44 cellular contexts compared by ENCODE assay signal in genomic region chr6:25951296-25952032, GRCh38. TPM values are rescaled to one million over a fixed set of nuclear protein-coding genes. Genes with fewer than 3 reads are reported as not detected.
"Had no signal": no experiment of that assay in that cellular context is flagged by ENCODE, and none has a peak within 500 bp of the region (broad histone marks: within the 10 kb centered on the region; RNA-seq: fewer than 3 reads in every experiment).

No MANE protein-coding gene starts in this region.

- H3K9me3 Mint-ChIP-seq: activated T-cell treated with anti-CD3 and anti-CD28 coated beads, Interleukin-2, amount 50 U/mL, for 24 hours; activated T-helper 17 cell treated with anti-CD3 and anti-CD28 coated beads, Interleukin-2, amount 50 U/mL, for 72 hours; activated T-helper 2 cell treated with anti-CD3 and anti-CD28 coated beads, Interferon-gamma antibody, Interleukin-2, Interleukin-4, amounts not matched to agents 10 μg/mL and 5 μg/mL and 100 μg/mL, durations not matched to agents 14 hours and 24 hours and 36 hours; central memory CD8-positive, alpha-beta T cell had no signal

- H3K4me3 ChIP-seq: adrenal gland, ascending aorta, body of pancreas, breast epithelium, cardiac muscle cell had no signal

- H3K4me1 ChIP-seq: adrenal gland, ascending aorta, body of pancreas, breast epithelium had no signal

- H3K9me3 ChIP-seq: adrenal gland, ascending aorta, body of pancreas, breast epithelium had no signal

- H3K27ac Mint-ChIP-seq: activated naive CD4-positive, alpha-beta T cell treated with anti-CD3 and anti-CD28 coated beads for 36 hours; activated naive CD4-positive, alpha-beta T cell treated with anti-CD3 and anti-CD28 coated beads, Interleukin-2, amount 10 ng/mL, durations not matched to agents 7 days and 5 days; activated naive CD4-positive, alpha-beta T cell treated with anti-CD3 and anti-CD28 coated beads, Interleukin-2, amount 50 U/mL, for 24 hours; activated naive CD8-positive, alpha-beta T cell; activated naive CD8-positive, alpha-beta T cell treated with anti-CD3 and anti-CD28 coated beads for 36 hours; activated naive CD8-positive, alpha-beta T cell treated with anti-CD3 and anti-CD28 coated beads, Interleukin-2, amount 10 ng/mL, durations not matched to agents 7 days and 5 days; activated naive CD8-positive, alpha-beta T cell treated with anti-CD3 and anti-CD28 coated beads, Interleukin-2, amount 50 U/mL, for 24 hours; activated T-cell treated with anti-CD3 and anti-CD28 coated beads, Interleukin-2, amount 50 U/mL, for 24 hours; activated T-cell treated with anti-CD3 and anti-CD28 coated beads, Interleukin-2, amount 50 U/mL, for 72 hours; activated T-helper 1 cell treated with anti-CD3 and anti-CD28 coated beads, Interleukin-12 subunit alpha, Interleukin-12 subunit beta, Interleukin-2, Interleukin-4 antibody, amounts not matched to agents 30 ng/mL and 10 ng/mL and 1 ng/mL, durations not matched to agents 14 hours and 24 hours and 36 hours; activated T-helper 17 cell treated with anti-CD3 and anti-CD28 coated beads, Interleukin-2, amount 50 U/mL, for 72 hours; activated T-helper 2 cell treated with anti-CD3 and anti-CD28 coated beads, Interferon-gamma antibody, Interleukin-2, Interleukin-4, amounts not matched to agents 10 μg/mL and 5 μg/mL and 100 μg/mL, durations not matched to agents 14 hours and 24 hours and 36 hours; brain had no signal

- H3K36me3 Mint-ChIP-seq: activated naive CD4-positive, alpha-beta T cell treated with anti-CD3 and anti-CD28 coated beads, Interleukin-2, amount 10 ng/mL, durations not matched to agents 7 days and 5 days; activated naive CD8-positive, alpha-beta T cell treated with anti-CD3 and anti-CD28 coated beads for 36 hours; activated naive CD8-positive, alpha-beta T cell treated with anti-CD3 and anti-CD28 coated beads, Interleukin-2, amount 10 ng/mL, durations not matched to agents 7 days and 5 days; brain had no signal

- H3K27me3 ChIP-seq: ascending aorta, body of pancreas, brain microvascular endothelial cell, breast epithelium, cardiac muscle cell had no signal

- H3K36me3 ChIP-seq: adrenal gland, ascending aorta, brain microvascular endothelial cell, breast epithelium, cardiac muscle cell had no signal

- ATAC-seq: activated naive CD4-positive, alpha-beta T cell treated with anti-CD3 and anti-CD28 coated beads, Interleukin-2, amount 50 U/mL, for 72 hours; activated naive CD8-positive, alpha-beta T cell treated with anti-CD3 and anti-CD28 coated beads, Interleukin-2, amount 50 U/mL, for 24 hours; activated T-cell treated with anti-CD3 and anti-CD28 coated beads, Interleukin-2, amount 50 U/mL, for 4 hours; activated T-cell treated with anti-CD3 and anti-CD28 coated beads, Interleukin-2, amount 50 U/mL, for 72 hours; activated T-helper 17 cell treated with anti-CD3 and anti-CD28 coated beads, Interleukin-2, amount 50 U/mL, for 72 hours; body of pancreas had no signal

- H3K27me3 Mint-ChIP-seq: activated naive CD8-positive, alpha-beta T cell treated with anti-CD3 and anti-CD28 coated beads for 36 hours; activated T-cell treated with anti-CD3 and anti-CD28 coated beads, Interleukin-2, amount 50 U/mL, for 24 hours; activated T-helper 17 cell treated with anti-CD3 and anti-CD28 coated beads, Interleukin-2, amount 50 U/mL, for 72 hours had no signal

- H3K4me1 Mint-ChIP-seq: activated naive CD8-positive, alpha-beta T cell treated with anti-CD3 and anti-CD28 coated beads for 36 hours; brain had no signal

- DNase-seq: activated effector memory CD4-positive, alpha-beta T cell treated with anti-CD3 and anti-CD28 coated beads, Interleukin-2, amount 50 U/mL, for 16 hours; activated effector memory CD4-positive, alpha-beta T cell treated with Interleukin-2 at 50 U/mL for 16 hours; activated gamma-delta T cell; activated gamma-delta T cell treated with Interleukin-2 at 50 U/mL for 16 hours; activated naive CD4-positive, alpha-beta T cell; activated naive CD4-positive, alpha-beta T cell treated with anti-CD3 and anti-CD28 coated beads for 36 hours; activated naive CD4-positive, alpha-beta T cell treated with anti-CD3 and anti-CD28 coated beads, Interleukin-2, amount 10 ng/mL, durations not matched to agents 7 days and 5 days; activated naive CD4-positive, alpha-beta T cell treated with anti-CD3 and anti-CD28 coated beads, Interleukin-2, amount 50 U/mL, for 16 hours; activated naive CD4-positive, alpha-beta T cell treated with Interleukin-2 at 50 U/mL for 16 hours; activated naive CD8-positive, alpha-beta T cell treated with anti-CD3 and anti-CD28 coated beads for 36 hours; activated naive CD8-positive, alpha-beta T cell treated with anti-CD3 and anti-CD28 coated beads, Interleukin-2, amount 10 ng/mL, durations not matched to agents 7 days and 5 days; activated naive CD8-positive, alpha-beta T cell treated with anti-CD3 and anti-CD28 coated beads, Interleukin-2, amount 50 U/mL, for 24 hours; activated T-cell treated with anti-CD3 and anti-CD28 coated beads, Interleukin-2, amount 50 U/mL, for 1 hour; activated T-cell treated with anti-CD3 and anti-CD28 coated beads, Interleukin-2, amount 50 U/mL, for 24 hours; activated T-cell treated with anti-CD3 and anti-CD28 coated beads, Interleukin-2, amount 50 U/mL, for 4 hours; activated T-cell treated with anti-CD3 and anti-CD28 coated beads, Interleukin-2, amount 50 U/mL, for 48 hours; activated T-cell treated with anti-CD3 and anti-CD28 coated beads, Interleukin-2, amount 50 U/mL, for 72 hours; adrenal gland; amniotic stem cell; amygdala; anterior cingulate cortex; aorta; body of pancreas; brain microvascular endothelial cell; caudate nucleus; central memory CD4-positive, alpha-beta T cell; cerebellar nuclear complex had no signal

- H3K27ac ChIP-seq: adrenal gland, ascending aorta, body of pancreas, brain microvascular endothelial cell, breast epithelium, cardiac muscle cell had no signal

- H3K4me3 Mint-ChIP-seq: activated naive CD4-positive, alpha-beta T cell treated with anti-CD3 and anti-CD28 coated beads for 36 hours; activated naive CD4-positive, alpha-beta T cell treated with anti-CD3 and anti-CD28 coated beads, Interleukin-2, amount 10 ng/mL, durations not matched to agents 7 days and 5 days; activated naive CD4-positive, alpha-beta T cell treated with anti-CD3 and anti-CD28 coated beads, Interleukin-2, amount 50 U/mL, for 24 hours; activated naive CD8-positive, alpha-beta T cell; activated naive CD8-positive, alpha-beta T cell treated with anti-CD3 and anti-CD28 coated beads for 36 hours; activated naive CD8-positive, alpha-beta T cell treated with anti-CD3 and anti-CD28 coated beads, Interleukin-2, amount 10 ng/mL, durations not matched to agents 7 days and 5 days; activated naive CD8-positive, alpha-beta T cell treated with anti-CD3 and anti-CD28 coated beads, Interleukin-2, amount 50 U/mL, for 24 hours; activated T-cell treated with anti-CD3 and anti-CD28 coated beads, Interleukin-2, amount 50 U/mL, for 24 hours; activated T-cell treated with anti-CD3 and anti-CD28 coated beads, Interleukin-2, amount 50 U/mL, for 4 hours; activated T-cell treated with anti-CD3 and anti-CD28 coated beads, Interleukin-2, amount 50 U/mL, for 72 hours; activated T-helper 1 cell treated with anti-CD3 and anti-CD28 coated beads, Interleukin-12 subunit alpha, Interleukin-12 subunit beta, Interleukin-2, Interleukin-4 antibody, amounts not matched to agents 30 ng/mL and 10 ng/mL and 1 ng/mL, durations not matched to agents 14 hours and 24 hours and 36 hours; activated T-helper 17 cell treated with anti-CD3 and anti-CD28 coated beads, Interleukin-2, amount 50 U/mL, for 72 hours; brain; central memory CD8-positive, alpha-beta T cell had no signal

RNA-seq across cellular contexts. Expression of gene SLC17A2, which starts 21.0 kb away (rescaled TPM):
- total RNA-seq: activated naive CD8-positive, alpha-beta T cell treated with anti-CD3 and anti-CD28 coated beads for 36 hours; activated naive CD8-positive, alpha-beta T cell treated with anti-CD3 and anti-CD28 coated beads, Interleukin-2, amount 10 ng/mL, durations not matched to agents 7 days and 5 days; activated T-cell treated with anti-CD3 and anti-CD28 coated beads, Interleukin-2, amount 50 U/mL, for 72 hours; activated T-helper 17 cell treated with anti-CD3 and anti-CD28 coated beads, Interleukin-2, amount 50 U/mL, for 72 hours; adrenal gland; aorta; ascending aorta; astrocyte; body of pancreas; breast epithelium; bronchial epithelial cell; cardiac muscle cell; cardiac septum; cerebellum; chondrocyte had no signal
- polyA plus RNA-seq: adipose tissue, adrenal gland, aorta, cardiac muscle cell had no signal
